1 cellular context compared by ENCODE assay signal in the genomic region with DNA sequence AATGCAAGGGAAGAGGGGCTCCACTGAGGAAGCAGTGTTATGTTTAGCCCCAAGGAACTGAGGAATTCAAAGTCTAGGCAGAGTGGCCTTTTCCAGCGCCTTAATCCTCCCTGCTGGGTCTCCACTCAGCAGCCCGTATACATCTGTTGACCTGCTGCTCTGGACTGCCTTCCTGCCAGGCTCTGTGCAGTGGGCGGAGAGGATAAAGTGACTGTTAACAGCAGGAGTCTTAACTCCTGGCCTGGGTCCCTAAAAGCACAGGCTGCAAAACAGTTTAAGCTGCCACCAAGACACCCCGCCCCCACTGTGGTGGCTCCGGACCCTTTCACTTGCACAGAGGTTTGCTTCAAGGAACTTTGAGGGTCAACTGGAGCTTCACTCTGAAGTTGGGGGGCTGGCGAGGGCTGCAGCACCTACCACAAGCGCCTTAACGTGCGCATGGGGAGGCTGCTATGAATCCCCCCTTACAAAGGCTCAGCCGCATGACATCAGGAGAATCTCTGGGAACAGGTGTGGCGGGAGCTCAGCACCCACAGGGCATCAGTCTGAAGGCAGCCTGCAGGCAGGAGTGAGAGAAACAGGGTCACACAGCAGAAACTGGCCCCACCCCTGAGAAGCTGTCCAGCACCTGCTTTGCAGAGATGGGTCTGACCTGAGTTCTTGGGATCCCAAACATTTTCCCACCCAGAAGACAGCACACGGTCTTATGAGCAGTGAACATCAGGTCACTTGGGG.
TF ChIP-seq lines count a peak whose summit lies in the region.

No MANE protein-coding gene starts in this region.

TF ChIP-seq in HEK293, 187 proteins besides CTCF, POLR2A, EP300 and RAD21 (continued from another document):
- TF ChIP-seq, protein P1, sequence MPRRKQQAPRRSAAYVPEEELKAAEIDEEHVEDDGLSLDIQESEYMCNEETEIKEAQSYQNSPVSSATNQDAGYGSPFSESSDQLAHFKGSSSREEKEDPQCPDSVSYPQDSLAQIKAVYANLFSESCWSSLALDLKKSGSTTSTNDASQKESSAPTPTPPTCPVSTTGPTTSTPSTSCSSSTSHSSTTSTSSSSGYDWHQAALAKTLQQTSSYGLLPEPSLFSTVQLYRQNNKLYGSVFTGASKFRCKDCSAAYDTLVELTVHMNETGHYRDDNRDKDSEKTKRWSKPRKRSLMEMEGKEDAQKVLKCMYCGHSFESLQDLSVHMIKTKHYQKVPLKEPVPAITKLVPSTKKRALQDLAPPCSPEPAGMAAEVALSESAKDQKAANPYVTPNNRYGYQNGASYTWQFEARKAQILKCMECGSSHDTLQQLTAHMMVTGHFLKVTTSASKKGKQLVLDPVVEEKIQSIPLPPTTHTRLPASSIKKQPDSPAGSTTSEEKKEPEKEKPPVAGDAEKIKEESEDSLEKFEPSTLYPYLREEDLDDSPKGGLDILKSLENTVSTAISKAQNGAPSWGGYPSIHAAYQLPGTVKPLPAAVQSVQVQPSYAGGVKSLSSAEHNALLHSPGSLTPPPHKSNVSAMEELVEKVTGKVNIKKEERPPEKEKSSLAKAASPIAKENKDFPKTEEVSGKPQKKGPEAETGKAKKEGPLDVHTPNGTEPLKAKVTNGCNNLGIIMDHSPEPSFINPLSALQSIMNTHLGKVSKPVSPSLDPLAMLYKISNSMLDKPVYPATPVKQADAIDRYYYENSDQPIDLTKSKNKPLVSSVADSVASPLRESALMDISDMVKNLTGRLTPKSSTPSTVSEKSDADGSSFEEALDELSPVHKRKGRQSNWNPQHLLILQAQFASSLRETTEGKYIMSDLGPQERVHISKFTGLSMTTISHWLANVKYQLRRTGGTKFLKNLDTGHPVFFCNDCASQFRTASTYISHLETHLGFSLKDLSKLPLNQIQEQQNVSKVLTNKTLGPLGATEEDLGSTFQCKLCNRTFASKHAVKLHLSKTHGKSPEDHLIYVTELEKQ (tag by site-specific recombination; IDR thresholded peaks at IDR 0.05; ENCODE audit: borderline replicate concordance) = no peak
- peak; percentile 95 for TF ChIP-seq ZIC2 (tag by site-specific recombination; IDR thresholded peaks at IDR 0.05)
TF ChIP-seq in HEK293: peak in this region for 4.
